In genomic region chr11:61218306-61218705, GRCh38 we compare ENCODE assay signal across 7 cellular contexts. TPM values are rescaled to one million over a fixed set of nuclear protein-coding genes. Genes with fewer than 3 reads are reported as not detected.
"Had no signal": no experiment of that assay in that cellular context is flagged by ENCODE, and none has a peak within 500 bp of the region (broad histone marks: within the 10 kb centered on the region; RNA-seq: fewer than 3 reads in every experiment).

No MANE protein-coding gene starts in this region.

RNA-seq across cellular contexts. Expression of gene PGA4, which starts 3.8 kb away (rescaled TPM):
- total RNA-seq: GM23248, GM23338, H1, H4, H9, HFFc6 had no signal

RNA-seq across cellular contexts. Expression of gene PGA3, which starts 15.0 kb away (rescaled TPM):
- total RNA-seq: GM23248, GM23338, H1, H4, H7, H9 had no signal
- polyA plus RNA-seq: GM23248, H1 had no signal

RNA-seq across cellular contexts. Expression of gene PGA5, which starts 22.7 kb away (rescaled TPM):
- total RNA-seq: GM23248, H4, HFFc6 had no signal
- polyA plus RNA-seq: GM23248 had no signal
